24 cellular contexts compared by ENCODE assay signal in the genomic region with DNA sequence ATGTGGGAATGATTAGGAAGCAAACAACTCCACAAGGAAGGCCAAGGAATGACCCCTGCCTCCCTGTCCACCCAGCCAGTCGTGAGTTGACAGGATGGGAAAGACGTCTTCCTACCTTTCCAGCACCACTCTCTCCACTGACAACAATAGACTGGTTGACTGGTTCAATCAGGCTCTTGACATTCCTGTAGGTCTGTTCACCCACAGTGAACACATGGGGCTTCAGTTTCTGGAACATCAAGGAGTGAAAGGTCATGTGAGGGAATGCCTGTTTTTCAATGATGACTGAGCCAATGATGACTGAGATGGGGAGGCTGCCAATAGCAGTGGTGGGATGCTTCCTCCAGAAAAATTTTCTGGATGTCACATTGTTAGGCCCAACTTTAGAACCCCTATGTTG. TPM values are rescaled to one million over a fixed set of nuclear protein-coding genes. Genes with fewer than 3 reads are reported as not detected.
DNase-seq lines count a peak whose midpoint lies in the region; ATAC-seq and TF ChIP-seq lines count a peak whose summit lies in the region.
"Had no signal": no experiment of that assay in that cellular context is flagged by ENCODE, and none has a peak within 500 bp of the region (broad histone marks: within the 10 kb centered on the region; RNA-seq: fewer than 3 reads in every experiment).

No MANE protein-coding gene starts in this region.

- peaks cover 32% of the 10 kb centered on the region for H3K4me1 Mint-ChIP-seq in activated CD4-positive, alpha-beta T cell treated with anti-CD3 and anti-CD28 coated beads for 36 hours
- H3K4me1 Mint-ChIP-seq in activated naive CD8-positive, alpha-beta T cell treated with anti-CD3 and anti-CD28 coated beads for 36 hours, result peaks cover 30% of the 10 kb centered on the region
- peaks cover 15% of the 10 kb centered on the region for H3K4me1 Mint-ChIP-seq in Calu3 (ENCODE audit: low read depth, unreplicated experiment)
- H3K4me1 Mint-ChIP-seq: B cell, mesothelial cell of epicardium had no signal

- H3K4me3 ChIP-seq in GM23248 (no peak overlapping the region), WERI-Rb-1 (ENCODE audit: low read depth, low read length) (no peak overlapping the region)
- H3K4me3 ChIP-seq: hepatocyte, skin epidermis, upper lobe of right lung had no signal

- no peaks in the 10 kb centered on the region for H3K9me2 ChIP-seq in GM23248 (ENCODE audit: insufficient read depth)

- no peak for DNase-seq in activated CD4-positive, alpha-beta T cell treated with anti-CD3 and anti-CD28 coated beads for 36 hours
- DNase-seq in activated CD4-positive, alpha-beta T cell treated with anti-CD3 and anti-CD28 coated beads, Interleukin-2, amount 50 U/mL, for 4 hours, result no peak
- DNase-seq in GM23248 (peak; percentile 36), kidney tubule cell (ENCODE audit: low spot score) (peak; percentile 49), Calu3 (no peak), WERI-Rb-1 (no peak), RWPE1 (ENCODE audit: low spot score) (no peak)
- no peak for DNase-seq in activated naive CD8-positive, alpha-beta T cell treated with anti-CD3 and anti-CD28 coated beads for 36 hours
- DNase-seq: activated CD4-positive, alpha-beta T cell treated with anti-CD3 and anti-CD28 coated beads, Interleukin-2, amount 10 ng/mL, durations not matched to agents 24 days and 14 days; Caco-2; effector memory CD4-positive, alpha-beta T cell; Karpas-422; NCI-H1105 treated with DMSO at 0.1 percent for 48 hours; NCI-H524; Right ventricle myocardium superior had no signal

- peaks cover 3% of the 10 kb centered on the region; the same call in 1 of the 2 replicates for H3K79me2 ChIP-seq in GM23248 (ENCODE audit: insufficient read depth)
- H3K79me2 ChIP-seq: hepatocyte had no signal

- in situ Hi-C loops in GM23248 (cut with MboI), result no loop called here

- no peak overlapping the region for H3K9ac ChIP-seq in GM23248

- no peaks in the 10 kb centered on the region for H4K20me1 ChIP-seq in GM23248 (ENCODE audit: insufficient read depth)

- H2AFZ ChIP-seq in GM23248, result no peak overlapping the region
- H2AFZ ChIP-seq: hepatocyte had no signal

- H3K9me3 Mint-ChIP-seq in activated CD4-positive, alpha-beta T cell treated with anti-CD3 and anti-CD28 coated beads for 36 hours (ENCODE audit: low read depth), result no peaks in the 10 kb centered on the region
- H3K9me3 Mint-ChIP-seq in activated naive CD8-positive, alpha-beta T cell treated with anti-CD3 and anti-CD28 coated beads for 36 hours, result no peaks in the 10 kb centered on the region
- no peaks in the 10 kb centered on the region for H3K9me3 Mint-ChIP-seq in Calu3 (ENCODE audit: low read depth, unreplicated experiment)
- H3K9me3 Mint-ChIP-seq: activated CD4-positive, alpha-beta T cell treated with anti-CD3 and anti-CD28 coated beads, Interleukin-2, amount 10 ng/mL, durations not matched to agents 24 days and 14 days; central memory CD8-positive, alpha-beta T cell; mesothelial cell of epicardium; nephron had no signal

- peaks cover 64% of the 10 kb centered on the region for H3K36me3 Mint-ChIP-seq in activated CD4-positive, alpha-beta T cell treated with anti-CD3 and anti-CD28 coated beads for 36 hours (ENCODE audit: low read depth)
- peaks cover 51% of the 10 kb centered on the region for H3K36me3 Mint-ChIP-seq in activated naive CD8-positive, alpha-beta T cell treated with anti-CD3 and anti-CD28 coated beads for 36 hours
- peaks cover 86% of the 10 kb centered on the region for H3K36me3 Mint-ChIP-seq in Calu3 (ENCODE audit: insufficient read depth, unreplicated experiment)

- peaks cover 18% of the 10 kb centered on the region for H3K4me1 ChIP-seq in GM23248 (ENCODE audit: insufficient read depth)
- H3K4me1 ChIP-seq: Caco-2, upper lobe of right lung had no signal

- no peak for ATAC-seq in activated CD4-positive, alpha-beta T cell treated with anti-CD3 and anti-CD28 coated beads for 36 hours
- ATAC-seq: upper lobe of right lung had no signal

- no peak overlapping the region for H3K4me3 Mint-ChIP-seq in activated CD4-positive, alpha-beta T cell treated with anti-CD3 and anti-CD28 coated beads for 36 hours
- no peak overlapping the region for H3K4me3 Mint-ChIP-seq in activated naive CD8-positive, alpha-beta T cell treated with anti-CD3 and anti-CD28 coated beads for 36 hours
- H3K4me3 Mint-ChIP-seq in Calu3 (ENCODE audit: low read depth, unreplicated experiment), result no peak overlapping the region
- H3K4me3 Mint-ChIP-seq: activated CD4-positive, alpha-beta T cell treated with anti-CD3 and anti-CD28 coated beads, Interleukin-2, amount 10 ng/mL, durations not matched to agents 24 days and 14 days; B cell; central memory CD8-positive, alpha-beta T cell; mesothelial cell of epicardium; nephron had no signal

- peaks cover 29% of the 10 kb centered on the region for H3K36me3 ChIP-seq in GM23248 (ENCODE audit: low read depth)
- H3K36me3 ChIP-seq in WERI-Rb-1, result peaks cover 81% of the 10 kb centered on the region

- peak overlapping the region; percentile 78 for H3K27ac Mint-ChIP-seq in activated CD4-positive, alpha-beta T cell treated with anti-CD3 and anti-CD28 coated beads for 36 hours
- peak overlapping the region; percentile 69 for H3K27ac Mint-ChIP-seq in activated naive CD8-positive, alpha-beta T cell treated with anti-CD3 and anti-CD28 coated beads for 36 hours
- H3K27ac Mint-ChIP-seq in Calu3 (ENCODE audit: unreplicated experiment), result no peak overlapping the region
- H3K27ac Mint-ChIP-seq: B cell, mesothelial cell of epicardium, nephron, progenitor cell of endocrine pancreas had no signal

- no peaks in the 10 kb centered on the region for H3K27me3 ChIP-seq in GM23248 (replicated peaks; ENCODE audit: insufficient read depth)
- H3K27me3 ChIP-seq in WERI-Rb-1 (ENCODE audit: insufficient read depth, low read depth, severe bottlenecking), result no peaks in the 10 kb centered on the region
- H3K27me3 ChIP-seq: hepatocyte, upper lobe of right lung had no signal

- H3K27ac ChIP-seq in GM23248 (no peak overlapping the region), WERI-Rb-1 (no peak overlapping the region), RWPE1 (no peak overlapping the region)
- H3K27ac ChIP-seq: 22Rv1, hepatocyte, skin epidermis, upper lobe of right lung had no signal

- H3K4me2 ChIP-seq in GM23248 (ENCODE audit: unreplicated experiment), result no peak overlapping the region
- H3K4me2 ChIP-seq: hepatocyte had no signal

- POLR2A ChIA-PET in activated CD4-positive, alpha-beta T cell treated with anti-CD3 and anti-CD28 coated beads for 36 hours (lab: Charles Lee), result interaction anchor here (1.4 kb wide), 1 partner anchor 9 kb away, joined by 4 read pairs; a partner anchor contains a TSS
- POLR2A ChIA-PET in RWPE1 (lab: Yijun Ruan, JAX; ENCODE audit: low non-redundant PET), result no interaction called here

- intact Hi-C loops in activated CD4-positive, alpha-beta T cell treated with anti-CD3 and anti-CD28 coated beads for 36 hours (cut with DNase I, micrococcal nuclease), result loop anchor here in 1 of 2 experiments (2.0 kb wide), 1 partner anchor 20 kb away; a partner anchor contains a TSS
- intact Hi-C loops in Calu3 (cut with micrococcal nuclease; ENCODE audit: unreplicated experiment), result no loop called here

- H3K9me3 ChIP-seq in GM23248 (ENCODE audit: low read depth) (no peaks in the 10 kb centered on the region), WERI-Rb-1 (ENCODE audit: severe bottlenecking) (no peaks in the 10 kb centered on the region)
- H3K9me3 ChIP-seq: Caco-2, upper lobe of right lung had no signal

- no peaks in the 10 kb centered on the region for H3K27me3 Mint-ChIP-seq in activated CD4-positive, alpha-beta T cell treated with anti-CD3 and anti-CD28 coated beads for 36 hours
- H3K27me3 Mint-ChIP-seq in activated naive CD8-positive, alpha-beta T cell treated with anti-CD3 and anti-CD28 coated beads for 36 hours, result no peaks in the 10 kb centered on the region
- no peaks in the 10 kb centered on the region for H3K27me3 Mint-ChIP-seq in Calu3 (ENCODE audit: unreplicated experiment)
- H3K27me3 Mint-ChIP-seq: activated CD4-positive, alpha-beta T cell treated with anti-CD3 and anti-CD28 coated beads, Interleukin-2, amount 10 ng/mL, durations not matched to agents 24 days and 14 days; B cell; central memory CD8-positive, alpha-beta T cell; progenitor cell of endocrine pancreas had no signal

- H3F3A ChIP-seq in GM23248 (ENCODE audit: insufficient read depth), result peaks cover 16% of the 10 kb centered on the region

- TF ChIP-seq CTCF in Calu3 (IDR thresholded peaks at IDR 0.05; ENCODE audit: unreplicated experiment) (no peak), WERI-Rb-1 (IDR thresholded peaks at IDR 0.05; ENCODE audit: low read depth, low read length) (no peak), RWPE1 (conservative IDR thresholded peaks at IDR 0.05; ENCODE audit: low read depth) (no peak)

- WGBS in GM23248 (ENCODE audit: low coverage in 1 of 2, low lambda C conversion rate in 2 of 2, missing lambda C conversion rate in 2 of 2), 2 experiments, result 100% methylated on average over 2 of the region's 2 CpGs

- CTCF ChIA-PET in activated CD4-positive, alpha-beta T cell treated with anti-CD3 and anti-CD28 coated beads for 36 hours (lab: Charles Lee), result interaction anchor here (0.8 to 2.5 kb wide), 2 partner anchors 9 to 11 kb away, joined by 5 to 12 read pairs; a partner anchor contains a TSS
- CTCF ChIA-PET in Calu3 (lab: Charles Lee), result interaction anchor here (2.7 kb wide), 1 partner anchor 9 kb away, joined by 16 read pairs; a partner anchor contains a TSS
- CTCF ChIA-PET in RWPE1 (lab: Yijun Ruan, JAX), result no interaction called here

- BruUV-seq in Calu3 (replicated peaks; lab: Mats Ljungman, UMichigan), result no TSS peak

RNA-seq across cellular contexts. Expression of a gene that starts 9.6 kb away (rescaled TPM):
- 100 to 1,000 TPM; 110 to 127 TPM for total RNA-seq in activated CD4-positive, alpha-beta T cell treated with anti-CD3 and anti-CD28 coated beads for 36 hours
- 34.4 and 54.8 TPM in 2 replicates for total RNA-seq in GM23248 (2014; rRNA removed; shearing (Covaris generic))
- 14.9 and 15.7 TPM in 2 replicates for polyA plus RNA-seq in GM23248 (2016; fragmentation: Nextera tagmentation; extraction: Ambion mirVana)
- 100 to 1,000 TPM; 123 to 134 TPM for total RNA-seq in activated naive CD8-positive, alpha-beta T cell treated with anti-CD3 and anti-CD28 coated beads for 36 hours
- total RNA-seq in Calu3 (2022), result 155 and 156 TPM in 2 replicates

RNA-seq across cellular contexts. Expression of a gene that starts 9.7 kb away (rescaled TPM):
- 10 to 100 TPM; 11.8 to 13.4 TPM for total RNA-seq in activated CD4-positive, alpha-beta T cell treated with anti-CD3 and anti-CD28 coated beads for 36 hours
- total RNA-seq in GM23248 (2014; rRNA removed; shearing (Covaris generic)), result 5.1 and 5.2 TPM in 2 replicates
- 8.0 and 8.6 TPM in 2 replicates for polyA plus RNA-seq in GM23248 (2016; fragmentation: Nextera tagmentation; extraction: Ambion mirVana)
- total RNA-seq in activated naive CD8-positive, alpha-beta T cell treated with anti-CD3 and anti-CD28 coated beads for 36 hours, result 10 to 100 TPM; 32.5 to 34.6 TPM
- 71.1 and 78.9 TPM in 2 replicates for total RNA-seq in Calu3 (2022)

RNA-seq across cellular contexts. Expression of a gene that starts 19.6 kb away (rescaled TPM):
- total RNA-seq in activated CD4-positive, alpha-beta T cell treated with anti-CD3 and anti-CD28 coated beads for 36 hours, result 10 to 100 TPM; 75.2 to 81.4 TPM
- total RNA-seq in GM23248 (2014; rRNA removed; shearing (Covaris generic)), result 40.1 and 45.7 TPM in 2 replicates
- 51.5 and 52.0 TPM in 2 replicates for polyA plus RNA-seq in GM23248 (2016; fragmentation: Nextera tagmentation; extraction: Ambion mirVana)
- 10 to 100 TPM; 72.8 to 74.6 TPM for total RNA-seq in activated naive CD8-positive, alpha-beta T cell treated with anti-CD3 and anti-CD28 coated beads for 36 hours
- total RNA-seq in Calu3 (2022), result 266 and 274 TPM in 2 replicates

RNA-seq across cellular contexts. Expression of a gene that starts 38.6 kb away (rescaled TPM):
- 10 to 100 TPM; 38.2 to 42.3 TPM for total RNA-seq in activated CD4-positive, alpha-beta T cell treated with anti-CD3 and anti-CD28 coated beads for 36 hours
- total RNA-seq in GM23248 (2014; rRNA removed; shearing (Covaris generic)), result 21.8 and 28.4 TPM in 2 replicates
- 43.4 and 52.0 TPM in 2 replicates for polyA plus RNA-seq in GM23248 (2016; fragmentation: Nextera tagmentation; extraction: Ambion mirVana)
- total RNA-seq in activated naive CD8-positive, alpha-beta T cell treated with anti-CD3 and anti-CD28 coated beads for 36 hours, result 10 to 100 TPM; 52.4 to 59.7 TPM
- 32.6 and 33.6 TPM in 2 replicates for total RNA-seq in Calu3 (2022)

Comparison
In these comparisons a context has a peak if more than half of its experiments do, and no peak if none do; other contexts are left out.
1. DNase-seq: peak in GM23248 (single experiment) and kidney tubule cell (single experiment); none in activated CD4-positive, alpha-beta T cell treated with anti-CD3 and anti-CD28 coated beads for 36 hours (single experiment), activated CD4-positive, alpha-beta T cell treated with anti-CD3 and anti-CD28 coated beads, Interleukin-2, amount 50 U/mL, for 4 hours (0 of 2), activated naive CD8-positive, alpha-beta T cell treated with anti-CD3 and anti-CD28 coated beads for 36 hours (single experiment), Calu3 (single experiment), WERI-Rb-1 (single experiment) and RWPE1 (single experiment).